ENCODE assay signal across 22 cellular contexts in the genomic region with DNA sequence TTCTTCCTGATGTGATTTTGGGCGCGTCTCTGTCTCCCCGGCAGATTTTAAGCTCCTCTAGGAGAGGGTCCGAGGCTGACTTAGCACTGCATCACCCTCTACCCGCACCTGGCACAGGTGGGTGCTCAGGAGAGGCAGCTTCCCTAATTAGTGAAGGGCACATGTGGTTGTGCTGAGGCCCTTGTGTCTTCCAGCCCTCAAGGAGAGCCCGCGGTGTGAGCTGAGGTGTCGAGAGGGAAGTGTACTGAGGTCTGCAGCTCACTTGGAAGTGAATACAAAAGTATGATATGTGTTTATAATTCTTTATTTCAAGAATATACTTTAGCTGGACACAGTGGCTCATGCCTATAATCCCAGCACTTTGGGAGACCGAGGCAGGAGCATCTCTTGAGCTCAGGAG. TPM values are rescaled to one million over a fixed set of nuclear protein-coding genes. Genes with fewer than 3 reads are reported as not detected.
"Had no signal": no experiment of that assay in that cellular context is flagged by ENCODE, and none has a peak within 500 bp of the region (broad histone marks: within the 10 kb centered on the region; RNA-seq: fewer than 3 reads in every experiment).

No MANE protein-coding gene starts in this region.

- H3K4me1 ChIP-seq: colonic mucosa, esophagus muscularis mucosa, gastrocnemius medialis, heart right ventricle, left lung, lower lobe of right lung had no signal

- H3K9me3 ChIP-seq: colonic mucosa, esophagus muscularis mucosa, gastrocnemius medialis, heart right ventricle, left lung, lower lobe of right lung, mucosa of descending colon had no signal

- H3K36me3 ChIP-seq: colonic mucosa, esophagus muscularis mucosa, gastrocnemius medialis, heart right ventricle, left lung, lower lobe of right lung had no signal

- H3K4me3 Mint-ChIP-seq: dendritic cell treated with granulocyte-macrophage colony-stimulating factor and Interleukin-4, amounts not matched to agents 40 ng/mL and 50 ng/mL, for 4 days; mesothelial cell of epicardium; naive B cell had no signal

- DNase-seq: colonic mucosa; cortex of kidney; effector CD4-positive, alpha-beta T cell; effector memory CD4-positive, alpha-beta T cell; foreskin melanocyte; gastrocnemius medialis; glutamatergic neuron; heart right ventricle; left cardiac atrium; left ventricle myocardium superior; lower lobe of right lung; mesenchymal stem cell; mucosa of descending colon; naive B cell had no signal

- ATAC-seq: gastrocnemius medialis, heart right ventricle, left cardiac atrium, left lung, left ventricle myocardium superior, lower lobe of right lung, mucosa of descending colon had no signal

- H3K4me3 ChIP-seq: colonic mucosa, esophagus muscularis mucosa, gastrocnemius medialis, heart right ventricle, left lung, lower lobe of right lung, mucosa of descending colon had no signal

- H3K27me3 ChIP-seq: colonic mucosa had no signal

- H3K27ac Mint-ChIP-seq: dendritic cell treated with granulocyte-macrophage colony-stimulating factor and Interleukin-4, amounts not matched to agents 40 ng/mL and 50 ng/mL, for 4 days; mesothelial cell of epicardium; naive B cell had no signal

- H3K36me3 Mint-ChIP-seq: mesothelial cell of epicardium, naive B cell had no signal

- FAIRE-seq: endothelial cell of umbilical vein, islet of Langerhans, keratinocyte had no signal

- H3K4me1 Mint-ChIP-seq: mesothelial cell of epicardium, naive B cell had no signal

- H3K27ac ChIP-seq: colonic mucosa, esophagus muscularis mucosa, gastrocnemius medialis, heart right ventricle, left lung, lower lobe of right lung had no signal

RNA-seq across cellular contexts. Expression of a gene that starts 20.4 kb away (rescaled TPM):
- total RNA-seq: endothelial cell of umbilical vein, kidney epithelial cell had no signal
